8 cellular contexts compared by ENCODE assay signal in genomic region chr12:2877047-2877958, GRCh38. TPM values are rescaled to one million over a fixed set of nuclear protein-coding genes. Genes with fewer than 3 reads are reported as not detected.
DNase-seq lines count a peak whose midpoint lies in the region; ATAC-seq and TF ChIP-seq lines count a peak whose summit lies in the region.

Gene FOXM1 (minus strand): TSS chr12:2877174. CDS start chr12:2874478, 2,696 bp downstream.
Gene RHNO1 (plus strand): TSS chr12:2877223. CDS start chr12:2885367, 8,144 bp downstream.

- TF ChIP-seq CTCF in AG09309 (IDR thresholded peaks at IDR 0.05; ENCODE audit: control insufficient read depth, insufficient read depth, low read depth, low read length, missing control alignments) (no peak), kidney epithelial cell (IDR thresholded peaks at IDR 0.05; ENCODE audit: insufficient read depth, low read length, poor library complexity, severe bottlenecking) (no peak)

- ATAC-seq in GM19025 (IDR thresholded peaks at IDR 0.05; ENCODE audit: low read depth, unreplicated experiment) (peak; percentile 84), HG03342 (IDR thresholded peaks at IDR 0.05; ENCODE audit: unreplicated experiment) (peak; percentile 77)

- DNase-seq in AG09309 (ENCODE audit: low read depth) (no peak), NCI-H345 treated with DMSO at 0.1 percent for 48 hours (lab: John Stamatoyannopoulos, UW; ENCODE audit: unreplicated experiment) (peak; percentile 73), cerebellar nuclear complex (lab: John Stamatoyannopoulos, UW) (peak; percentile 50 to 65), kidney epithelial cell (ENCODE audit: low read depth) (no peak)
- peak; percentile 79 for DNase-seq in activated CD4-positive, alpha-beta T cell treated with anti-CD3 and anti-CD28 coated beads for 1 hour
- peak; percentile 91 for DNase-seq in stimulated activated CD4-positive, alpha-beta T cell treated with anti-CD3 and anti-CD28 coated beads, Interleukin-15, amount 100 ng/mL, for 24 hours

- H3K4me3 ChIP-seq in AG09309 (ENCODE audit: control insufficient read depth, low read depth, low read length) (peak within 1 kb of the TSS; percentile 69), kidney epithelial cell (ENCODE audit: low read depth, low read length) (peak within 1 kb of the TSS; percentile 78)

- H3K36me3 ChIP-seq in kidney epithelial cell (ENCODE audit: control insufficient read depth, insufficient read depth, low read length) = no peaks in the 10 kb centered on the region

- H3K27me3 ChIP-seq in kidney epithelial cell (ENCODE audit: control insufficient read depth, insufficient read depth, low read length) = no peaks in the 10 kb centered on the region

RNA-seq across cellular contexts. Expression of gene FOXM1, which starts in this region (rescaled TPM):
- total RNA-seq in kidney epithelial cell = 12.2 and 14.3 TPM in 2 replicates

RNA-seq across cellular contexts. Expression of gene RHNO1, which starts in this region (rescaled TPM):
- total RNA-seq in kidney epithelial cell = 18.8 and 20.3 TPM in 2 replicates

Comparison
In these comparisons a context has a peak if more than half of its experiments do, and no peak if none do; other contexts are left out.
1. DNase-seq: peak in NCI-H345 treated with DMSO at 0.1 percent for 48 hours (single experiment), activated CD4-positive, alpha-beta T cell treated with anti-CD3 and anti-CD28 coated beads for 1 hour (single experiment), cerebellar nuclear complex (2 of 2) and stimulated activated CD4-positive, alpha-beta T cell treated with anti-CD3 and anti-CD28 coated beads, Interleukin-15, amount 100 ng/mL, for 24 hours (single experiment); none in AG09309 (single experiment) and kidney epithelial cell (single experiment).